19 cellular contexts compared by ENCODE assay signal in the genomic region with DNA sequence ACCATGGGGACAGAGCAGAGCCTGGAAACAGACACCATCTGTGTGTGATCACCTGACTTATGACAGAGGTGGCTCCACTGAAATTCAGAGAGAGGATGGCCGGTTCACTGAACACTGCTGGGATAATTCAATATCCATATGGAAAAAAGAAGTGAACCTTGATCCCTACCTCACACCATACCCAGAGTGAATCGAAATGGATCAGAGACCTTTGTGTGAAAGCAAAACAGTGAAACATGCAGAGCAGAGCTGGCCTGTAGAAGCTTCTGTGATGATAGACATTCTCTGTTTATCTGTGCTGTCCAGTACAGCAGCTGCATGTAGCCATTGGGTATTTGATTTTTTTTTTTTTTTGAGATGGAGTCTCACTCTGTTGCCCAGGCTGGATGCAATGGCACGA. TPM values are rescaled to one million over a fixed set of nuclear protein-coding genes. Genes with fewer than 3 reads are reported as not detected.
DNase-seq lines count a peak whose midpoint lies in the region; ATAC-seq and TF ChIP-seq lines count a peak whose summit lies in the region.
"Had no signal": no experiment of that assay in that cellular context is flagged by ENCODE, and none has a peak within 500 bp of the region (broad histone marks: within the 10 kb centered on the region; RNA-seq: fewer than 3 reads in every experiment).

No MANE protein-coding gene starts in this region.

- TF ChIP-seq CTCF in natural killer cell (IDR thresholded peaks at IDR 0.05) = no peak

- no peak overlapping the region for H3K27ac ChIP-seq in CD4-positive, alpha-beta memory T cell (ENCODE audit: low read depth, low read length)
- H3K27ac ChIP-seq: A549, PC-9, SJSA1 had no signal

- H3K4me1 ChIP-seq in CD4-positive, alpha-beta memory T cell (ENCODE audit: insufficient read depth, low read length) = peaks cover 52% of the 10 kb centered on the region
- H3K4me1 ChIP-seq: SJSA1 had no signal

- ATAC-seq in natural killer cell (no peak), HG02588 (IDR thresholded peaks at IDR 0.05; ENCODE audit: unreplicated experiment) (no peak)
- ATAC-seq: A549 had no signal

- H3K27me3 Mint-ChIP-seq in activated CD4-positive, alpha-beta memory T cell treated with anti-CD3 and anti-CD28 coated beads, Interleukin-2, amount 10 ng/mL, durations not matched to agents 7 days and 5 days = no peaks in the 10 kb centered on the region
- no peaks in the 10 kb centered on the region for H3K27me3 Mint-ChIP-seq in activated CD4-positive, alpha-beta memory T cell treated with anti-CD3 and anti-CD28 coated beads for 36 hours
- no peaks in the 10 kb centered on the region for H3K27me3 Mint-ChIP-seq in CD4-positive, alpha-beta memory T cell
- no peaks in the 10 kb centered on the region for H3K27me3 Mint-ChIP-seq in activated T-helper 1 cell treated with anti-CD3 and anti-CD28 coated beads, Interleukin-12 subunit alpha, Interleukin-12 subunit beta, Interleukin-2, Interleukin-4 antibody, amounts not matched to agents 30 ng/mL and 10 ng/mL and 1 ng/mL, durations not matched to agents 14 hours and 24 hours and 36 hours (ENCODE audit: insufficient read depth)
- H3K27me3 Mint-ChIP-seq in natural killer cell (ENCODE audit: low read depth in 2 of 2) = no peaks in the 10 kb centered on the region

- H3K27me3 ChIP-seq in CD4-positive, alpha-beta memory T cell (ENCODE audit: insufficient read depth, low read length) = no peaks in the 10 kb centered on the region
- H3K27me3 ChIP-seq: BLaER1 treated with 17β-estradiol and CSF1 and Interleukin-3, amounts not matched to agents 10 nM and 100 nM; SJSA1 had no signal

- DNase-seq in activated CD4-positive, alpha-beta memory T cell treated with anti-CD3 and anti-CD28 coated beads, Interleukin-2, amount 10 ng/mL, durations not matched to agents 7 days and 5 days = no peak
- DNase-seq in activated CD4-positive, alpha-beta memory T cell treated with anti-CD3 and anti-CD28 coated beads for 36 hours = no peak
- DNase-seq in CD4-positive, alpha-beta memory T cell = no peak
- no peak for DNase-seq in activated T-helper 1 cell treated with anti-CD3 and anti-CD28 coated beads, Interleukin-12 subunit alpha, Interleukin-12 subunit beta, Interleukin-2, Interleukin-4 antibody, amounts not matched to agents 30 ng/mL and 10 ng/mL and 1 ng/mL, durations not matched to agents 14 hours and 24 hours and 36 hours (ENCODE audit: low spot score)
- DNase-seq in natural killer cell (no peak), NCI-H128 (lab: John Stamatoyannopoulos, UW; ENCODE audit: unreplicated experiment) (no peak), HEK293T (ENCODE audit: extremely low spot score) (no peak)
- DNase-seq: Calu3, DMS53, MV-4-11, NCI-H1436, NCI-H2081, NCI-H510A treated with DMSO at 0.1 percent for 48 hours, NCI-H82, PC-9 had no signal

- peaks cover 75% of the 10 kb centered on the region for H3K36me3 Mint-ChIP-seq in activated CD4-positive, alpha-beta memory T cell treated with anti-CD3 and anti-CD28 coated beads, Interleukin-2, amount 10 ng/mL, durations not matched to agents 7 days and 5 days (ENCODE audit: low read depth)
- peaks cover 29% of the 10 kb centered on the region for H3K36me3 Mint-ChIP-seq in activated CD4-positive, alpha-beta memory T cell treated with anti-CD3 and anti-CD28 coated beads for 36 hours
- H3K36me3 Mint-ChIP-seq in CD4-positive, alpha-beta memory T cell = peaks cover 26 to 48% of the 10 kb centered on the region in 2 donors
- peaks cover 26% of the 10 kb centered on the region for H3K36me3 Mint-ChIP-seq in activated T-helper 1 cell treated with anti-CD3 and anti-CD28 coated beads, Interleukin-12 subunit alpha, Interleukin-12 subunit beta, Interleukin-2, Interleukin-4 antibody, amounts not matched to agents 30 ng/mL and 10 ng/mL and 1 ng/mL, durations not matched to agents 14 hours and 24 hours and 36 hours (ENCODE audit: low read depth)
- H3K36me3 Mint-ChIP-seq in natural killer cell = no peaks in the 10 kb centered on the region

- no peaks in the 10 kb centered on the region for H3K9me3 ChIP-seq in CD4-positive, alpha-beta memory T cell (ENCODE audit: control insufficient read depth in 1 of 2, low read length in 2 of 2)
- H3K9me3 ChIP-seq: A549, SJSA1 had no signal

- H3K36me3 ChIP-seq in CD4-positive, alpha-beta memory T cell (ENCODE audit: insufficient read depth, low read length) = peaks cover 27% of the 10 kb centered on the region

- CTCF ChIA-PET in activated CD4-positive, alpha-beta memory T cell treated with anti-CD3 and anti-CD28 coated beads, Interleukin-2, amount 10 ng/mL, durations not matched to agents 7 days and 5 days (lab: Charles Lee) = interaction anchor here (1.0 kb wide), 1 partner anchor 76 kb away, joined by 3 read pairs; no protein-coding TSS in a partner anchor
- CTCF ChIA-PET in activated CD4-positive, alpha-beta memory T cell treated with anti-CD3 and anti-CD28 coated beads for 36 hours (lab: Charles Lee) = interaction anchor here (1.2 to 1.5 kb wide), 3 partner anchors 44 to 379 kb away, joined by 3 read pairs; no protein-coding TSS in a partner anchor
- CTCF ChIA-PET in CD4-positive, alpha-beta memory T cell (lab: Charles Lee; ENCODE audit: partially characterized antibody) = interaction anchor here (0.9 to 1.7 kb wide), 8 partner anchors 9 to 41 kb away, joined by 3 to 6 read pairs (median 4); no protein-coding TSS in a partner anchor
- CTCF ChIA-PET in HEK293T (lab: Yijun Ruan, JAX) = no interaction called here

- peaks cover 53% of the 10 kb centered on the region for H3K4me1 Mint-ChIP-seq in activated CD4-positive, alpha-beta memory T cell treated with anti-CD3 and anti-CD28 coated beads, Interleukin-2, amount 10 ng/mL, durations not matched to agents 7 days and 5 days
- H3K4me1 Mint-ChIP-seq in activated CD4-positive, alpha-beta memory T cell treated with anti-CD3 and anti-CD28 coated beads for 36 hours (ENCODE audit: low read depth) = peaks cover 45% of the 10 kb centered on the region
- H3K4me1 Mint-ChIP-seq in CD4-positive, alpha-beta memory T cell = peaks cover 26 to 67% (median 41%) of the 10 kb centered on the region in 4 donors
- H3K4me1 Mint-ChIP-seq in activated T-helper 1 cell treated with anti-CD3 and anti-CD28 coated beads, Interleukin-12 subunit alpha, Interleukin-12 subunit beta, Interleukin-2, Interleukin-4 antibody, amounts not matched to agents 30 ng/mL and 10 ng/mL and 1 ng/mL, durations not matched to agents 14 hours and 24 hours and 36 hours (ENCODE audit: low read depth) = peaks cover 34% of the 10 kb centered on the region
- H3K4me1 Mint-ChIP-seq in natural killer cell = peaks cover 71 to 93% of the 10 kb centered on the region in 2 donors

- intact Hi-C loops in activated CD4-positive, alpha-beta memory T cell treated with anti-CD3 and anti-CD28 coated beads for 36 hours (cut with micrococcal nuclease) = no loop called here
- intact Hi-C loops in CD4-positive, alpha-beta memory T cell (cut with micrococcal nuclease) = no loop called here
- intact Hi-C loops in activated T-helper 1 cell treated with anti-CD3 and anti-CD28 coated beads, Interleukin-12 subunit alpha, Interleukin-12 subunit beta, Interleukin-2, Interleukin-4 antibody, amounts not matched to agents 30 ng/mL and 10 ng/mL and 1 ng/mL, durations not matched to agents 14 hours and 24 hours and 36 hours (cut with micrococcal nuclease) = no loop called here
- intact Hi-C loops in natural killer cell (cut with micrococcal nuclease) = no loop called here

- H3K4me3 Mint-ChIP-seq in activated CD4-positive, alpha-beta memory T cell treated with anti-CD3 and anti-CD28 coated beads, Interleukin-2, amount 10 ng/mL, durations not matched to agents 7 days and 5 days = no peak overlapping the region
- H3K4me3 Mint-ChIP-seq in activated CD4-positive, alpha-beta memory T cell treated with anti-CD3 and anti-CD28 coated beads for 36 hours = no peak overlapping the region
- no peak overlapping the region for H3K4me3 Mint-ChIP-seq in CD4-positive, alpha-beta memory T cell
- no peak overlapping the region for H3K4me3 Mint-ChIP-seq in activated T-helper 1 cell treated with anti-CD3 and anti-CD28 coated beads, Interleukin-12 subunit alpha, Interleukin-12 subunit beta, Interleukin-2, Interleukin-4 antibody, amounts not matched to agents 30 ng/mL and 10 ng/mL and 1 ng/mL, durations not matched to agents 14 hours and 24 hours and 36 hours
- peak overlapping the region; percentile 28 for H3K4me3 Mint-ChIP-seq in natural killer cell

- POLR2A ChIA-PET in activated CD4-positive, alpha-beta memory T cell treated with anti-CD3 and anti-CD28 coated beads, Interleukin-2, amount 10 ng/mL, durations not matched to agents 7 days and 5 days (lab: Charles Lee) = interaction anchor here (0.7 to 28.6 kb wide), 2 partner anchors 29 to 122 kb away, joined by 3 to 686 read pairs; a partner anchor contains a TSS
- POLR2A ChIA-PET in activated CD4-positive, alpha-beta memory T cell treated with anti-CD3 and anti-CD28 coated beads for 36 hours (lab: Charles Lee) = no interaction called here
- POLR2A ChIA-PET in CD4-positive, alpha-beta memory T cell (lab: Charles Lee; ENCODE audit: partially characterized antibody) = interaction anchor here (12.4 kb wide), 1 partner anchor 17 kb away, joined by 252 read pairs; a partner anchor contains a TSS
- POLR2A ChIA-PET in HEK293T (lab: Yijun Ruan, JAX) = no interaction called here

- H3K9me3 Mint-ChIP-seq in activated CD4-positive, alpha-beta memory T cell treated with anti-CD3 and anti-CD28 coated beads, Interleukin-2, amount 10 ng/mL, durations not matched to agents 7 days and 5 days = peaks cover 3% of the 10 kb centered on the region
- no peaks in the 10 kb centered on the region for H3K9me3 Mint-ChIP-seq in activated CD4-positive, alpha-beta memory T cell treated with anti-CD3 and anti-CD28 coated beads for 36 hours
- peaks cover 0 to 2% (median 0%) of the 10 kb centered on the region in 8 donors for H3K9me3 Mint-ChIP-seq in CD4-positive, alpha-beta memory T cell
- no peaks in the 10 kb centered on the region for H3K9me3 Mint-ChIP-seq in activated T-helper 1 cell treated with anti-CD3 and anti-CD28 coated beads, Interleukin-12 subunit alpha, Interleukin-12 subunit beta, Interleukin-2, Interleukin-4 antibody, amounts not matched to agents 30 ng/mL and 10 ng/mL and 1 ng/mL, durations not matched to agents 14 hours and 24 hours and 36 hours
- H3K9me3 Mint-ChIP-seq in natural killer cell = no peaks in the 10 kb centered on the region

- peak overlapping the region; percentile 44 for H3K27ac Mint-ChIP-seq in activated CD4-positive, alpha-beta memory T cell treated with anti-CD3 and anti-CD28 coated beads, Interleukin-2, amount 10 ng/mL, durations not matched to agents 7 days and 5 days
- no peak overlapping the region for H3K27ac Mint-ChIP-seq in activated CD4-positive, alpha-beta memory T cell treated with anti-CD3 and anti-CD28 coated beads for 36 hours
- H3K27ac Mint-ChIP-seq in CD4-positive, alpha-beta memory T cell = peak overlapping the region in 6 of 7 donors; percentile 19 to 99 (median 58)
- peak overlapping the region; percentile 12 for H3K27ac Mint-ChIP-seq in activated T-helper 1 cell treated with anti-CD3 and anti-CD28 coated beads, Interleukin-12 subunit alpha, Interleukin-12 subunit beta, Interleukin-2, Interleukin-4 antibody, amounts not matched to agents 30 ng/mL and 10 ng/mL and 1 ng/mL, durations not matched to agents 14 hours and 24 hours and 36 hours
- peak overlapping the region; percentile 91 to 99 for H3K27ac Mint-ChIP-seq in natural killer cell

- no peak overlapping the region for H3K4me3 ChIP-seq in CD4-positive, alpha-beta memory T cell (ENCODE audit: low read length in 2 of 2)
- H3K4me3 ChIP-seq: A549; BLaER1 treated with 17β-estradiol and CSF1 and Interleukin-3, amounts not matched to agents 10 nM and 100 nM; PC-9; SJSA1 had no signal

RNA-seq across cellular contexts. Expression of a gene that starts 20.3 kb away (rescaled TPM):
- 100 to 1,000 TPM; 266 to 270 TPM for total RNA-seq in activated CD4-positive, alpha-beta memory T cell treated with anti-CD3 and anti-CD28 coated beads, Interleukin-2, amount 10 ng/mL, durations not matched to agents 7 days and 5 days
- total RNA-seq in activated CD4-positive, alpha-beta memory T cell treated with anti-CD3 and anti-CD28 coated beads for 36 hours = 100 to 1,000 TPM in 1 of 2 experiments, 10 to 100 TPM in 1; 100.0 to 107 TPM
- total RNA-seq in CD4-positive, alpha-beta memory T cell = 100 to 1,000 TPM; 230 to 235 TPM
- polyA plus RNA-seq in CD4-positive, alpha-beta memory T cell = 10 to 100 TPM; 34.8 to 69.7 TPM
- 78.0 and 81.9 TPM in 2 replicates for total RNA-seq in activated T-helper 1 cell treated with anti-CD3 and anti-CD28 coated beads, Interleukin-12 subunit alpha, Interleukin-12 subunit beta, Interleukin-2, Interleukin-4 antibody, amounts not matched to agents 30 ng/mL and 10 ng/mL and 1 ng/mL, durations not matched to agents 14 hours and 24 hours and 36 hours
- total RNA-seq in natural killer cell = 100 to 1,000 TPM; 479 to 591 (median 512) TPM

Comparison
In these comparisons a context has a peak if more than half of its experiments do, and no peak if none do; other contexts are left out.
1. POLR2A ChIA-PET loops: an anchor here in activated CD4-positive, alpha-beta memory T cell treated with anti-CD3 and anti-CD28 coated beads, Interleukin-2, amount 10 ng/mL, durations not matched to agents 7 days and 5 days (0.7 to 28.6 kb wide) and CD4-positive, alpha-beta memory T cell (12.4 kb wide); none called in activated CD4-positive, alpha-beta memory T cell treated with anti-CD3 and anti-CD28 coated beads for 36 hours and HEK293T.